Comparison of ENCODE assay signal across 15 cellular contexts in the genomic region with DNA sequence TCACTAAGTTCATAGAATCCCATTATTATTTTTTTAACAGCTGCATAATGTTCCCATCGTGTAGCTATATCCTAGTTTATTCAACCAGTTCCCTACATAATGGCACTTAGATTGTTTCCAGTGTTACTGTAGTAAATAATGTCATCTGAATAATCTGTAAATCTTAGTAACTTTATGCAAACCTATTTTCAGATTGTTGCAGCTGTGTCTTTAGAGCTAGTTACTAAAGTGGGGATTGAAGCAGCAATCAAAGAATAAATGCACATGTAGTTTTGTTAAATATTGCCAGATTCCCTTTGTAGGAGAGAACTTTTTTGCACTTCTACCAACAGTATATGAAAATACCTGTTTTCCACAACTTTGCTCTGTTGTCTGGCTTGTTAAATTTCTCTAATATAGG.
"Had no signal": no experiment of that assay in that cellular context is flagged by ENCODE, and none has a peak within 500 bp of the region (broad histone marks: within the 10 kb centered on the region; RNA-seq: fewer than 3 reads in every experiment).

No MANE protein-coding gene starts in this region.

- H3K27ac ChIP-seq: gastrocnemius medialis, neutrophil, sigmoid colon, skin epidermis, testis, tibial nerve had no signal

- H3K36me3 ChIP-seq: gastrocnemius medialis, sigmoid colon had no signal

- FAIRE-seq: endometrium had no signal

- DNase-seq: effector memory CD4-positive, alpha-beta T cell; gastrocnemius medialis; glutamatergic neuron; islet precursor cell; naive thymus-derived CD4-positive, alpha-beta T cell; sigmoid colon; stimulated activated CD4-positive, alpha-beta T cell treated with anti-CD3 and anti-CD28 coated beads, Interleukin-2, amount 100 ng/mL, for 24 hours; stimulated activated CD4-positive, alpha-beta T cell treated with anti-CD3 and anti-CD28 coated beads, Interleukin-4, amount 100 ng/mL, for 4 hours; stimulated activated naive B cell treated with anti-CD40 and anti-IgM and Interleukin-4, amounts not matched to agents 10 μg/mL and 1 μg/mL and 100 μg/mL, for 72 hours; stimulated activated naive CD8-positive, alpha-beta T cell treated with anti-CD3 and anti-CD28 coated beads, Interleukin-15, amount 100 ng/mL, for 72 hours; testis had no signal

- H3K9me3 ChIP-seq: gastrocnemius medialis, neutrophil, sigmoid colon, testis had no signal

- ATAC-seq: gastrocnemius medialis; naive thymus-derived CD4-positive, alpha-beta T cell; stimulated activated naive B cell treated with anti-CD40 and anti-IgM and Interleukin-4, amounts not matched to agents 10 μg/mL and 1 μg/mL and 100 μg/mL, for 72 hours had no signal

- H3K4me1 ChIP-seq: testis had no signal

- H3K27me3 ChIP-seq: gastrocnemius medialis, neutrophil, sigmoid colon, testis, tibial nerve had no signal

- H3K4me3 ChIP-seq: gastrocnemius medialis, sigmoid colon, skin epidermis, testis, tibial nerve had no signal
